ENCODE assay signal across 14 cellular contexts in the genomic region with DNA sequence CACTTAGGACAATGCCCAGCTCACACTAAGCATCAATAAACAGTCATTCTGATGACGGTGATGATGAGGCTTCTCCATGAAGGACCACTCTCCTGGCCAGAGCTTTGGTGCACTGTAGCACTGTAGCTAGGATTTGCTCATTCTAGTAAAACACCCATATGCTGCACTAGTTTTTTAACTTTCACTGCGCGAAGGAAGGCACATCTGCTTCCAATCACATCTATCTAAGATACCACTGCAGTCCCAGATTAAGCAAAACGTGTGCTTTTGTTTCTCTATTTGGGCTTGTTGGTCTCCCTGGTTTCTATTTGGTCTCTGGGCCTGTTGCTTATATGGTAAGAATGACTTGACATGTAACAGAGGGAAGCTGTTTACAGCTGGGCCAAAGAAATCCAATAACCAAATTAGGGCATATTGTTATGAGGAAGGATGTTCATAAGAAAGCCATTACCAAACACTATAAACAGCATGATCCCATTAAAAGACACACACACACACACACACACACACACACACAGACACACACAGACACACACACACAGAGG.
DNase-seq lines count a peak whose midpoint lies in the region; ATAC-seq, FAIRE-seq and TF ChIP-seq lines count a peak whose summit lies in the region.
"Had no signal": no experiment of that assay in that cellular context is flagged by ENCODE, and none has a peak within 500 bp of the region (broad histone marks: within the 10 kb centered on the region; RNA-seq: fewer than 3 reads in every experiment).

No MANE protein-coding gene starts in this region.

- peaks cover 65% of the 10 kb centered on the region for H3K36me3 ChIP-seq in muscle layer of colon (ENCODE audit: insufficient read depth, low read length)
- no peaks in the 10 kb centered on the region for H3K36me3 ChIP-seq in naive thymus-derived CD4-positive, alpha-beta T cell (ENCODE audit: control insufficient read depth in 2 of 3, insufficient read depth in 3 of 3, low read length in 3 of 3)

- H3K4me3 Mint-ChIP-seq in naive thymus-derived CD4-positive, alpha-beta T cell = no peak overlapping the region
- H3K4me3 Mint-ChIP-seq: activated T-cell treated with anti-CD3 and anti-CD28 coated beads, Interleukin-2, amount 50 U/mL, for 72 hours; central memory CD8-positive, alpha-beta T cell; naive B cell had no signal

- CTCF ChIA-PET in naive thymus-derived CD4-positive, alpha-beta T cell (lab: Charles Lee) = interaction anchor here (0.9 kb wide), 1 partner anchor 13 kb away, joined by 3 read pairs; no protein-coding TSS in a partner anchor

- intact Hi-C loops in lower leg skin (cut with DNase I; ENCODE audit: low total_unique reads) = no loop called here
- intact Hi-C loops in naive thymus-derived CD4-positive, alpha-beta T cell (cut with micrococcal nuclease) = no loop called here

- TF ChIP-seq POLR2A in GM12892 (IDR thresholded peaks at IDR 0.05; ENCODE audit: low read depth, low read length) (no peak), lower leg skin (IDR thresholded peaks at IDR 0.05) (no peak)

- no peaks in the 10 kb centered on the region for H3K9me3 Mint-ChIP-seq in naive thymus-derived CD4-positive, alpha-beta T cell
- H3K9me3 Mint-ChIP-seq: activated T-cell treated with anti-CD3 and anti-CD28 coated beads, Interleukin-2, amount 50 U/mL, for 72 hours; central memory CD8-positive, alpha-beta T cell; naive B cell had no signal

- FAIRE-seq in GM12892 (lab: Jason Lieb, UNC) = no peak
- FAIRE-seq: G401.6 had no signal

- DNase-seq in AG08395 (ENCODE audit: low spot score) (peak; percentile 36), NCI-H69 (lab: John Stamatoyannopoulos, UW) (peak; percentile 16), fibroblast of mammary gland (ENCODE audit: low read depth) (peak; percentile 76), GM12892 (ENCODE audit: insufficient read length) (no peak), inferior parietal cortex (ENCODE audit: extremely low spot score) (no peak), lower leg skin (ENCODE audit: low spot score in 2 of 2) (no peak)
- no peak for DNase-seq in naive thymus-derived CD4-positive, alpha-beta T cell
- DNase-seq: activated T-cell treated with anti-CD3 and anti-CD28 coated beads, Interleukin-2, amount 50 U/mL, for 72 hours; naive B cell; NCI-H2081 treated with DMSO at 0.1 percent for 48 hours had no signal

- no peak for ATAC-seq in naive thymus-derived CD4-positive, alpha-beta T cell
- ATAC-seq: activated T-cell treated with anti-CD3 and anti-CD28 coated beads, Interleukin-2, amount 50 U/mL, for 72 hours had no signal

- WGBS in lower leg skin, 2 donors = 62% methylated on average over 4 of the region's 4 CpGs

- no peak overlapping the region for H3K9ac ChIP-seq in muscle layer of colon (ENCODE audit: low read length)

- H3K9me3 ChIP-seq in muscle layer of colon (ENCODE audit: low read length) = no peaks in the 10 kb centered on the region
- no peaks in the 10 kb centered on the region for H3K9me3 ChIP-seq in naive thymus-derived CD4-positive, alpha-beta T cell (ENCODE audit: control insufficient read depth in 2 of 3, low read length in 3 of 3)

- H3K27me3 Mint-ChIP-seq in naive thymus-derived CD4-positive, alpha-beta T cell = peaks cover 0 to 25% (median 5%) of the 10 kb centered on the region in 5 donors

- no peaks in the 10 kb centered on the region for H3K36me3 Mint-ChIP-seq in naive thymus-derived CD4-positive, alpha-beta T cell
- H3K36me3 Mint-ChIP-seq: naive B cell had no signal

- TF ChIP-seq CTCF in fibroblast of mammary gland (conservative IDR thresholded peaks at IDR 0.05; ENCODE audit: control insufficient read depth, insufficient read depth, low read depth, low read length) = no peak
- no peak for TF ChIP-seq CTCF in lower leg skin (IDR thresholded peaks at IDR 0.05)

- H3K27ac Mint-ChIP-seq in naive thymus-derived CD4-positive, alpha-beta T cell = no peak overlapping the region
- H3K27ac Mint-ChIP-seq: activated T-cell treated with anti-CD3 and anti-CD28 coated beads, Interleukin-2, amount 50 U/mL, for 72 hours had no signal

- peaks cover 0 to 3% (median 0%) of the 10 kb centered on the region in 7 donors for H3K4me1 Mint-ChIP-seq in naive thymus-derived CD4-positive, alpha-beta T cell
- H3K4me1 Mint-ChIP-seq: central memory CD8-positive, alpha-beta T cell had no signal

- no peaks in the 10 kb centered on the region for H3K27me3 ChIP-seq in muscle layer of colon (ENCODE audit: control insufficient read depth in 1 of 2, insufficient read depth in 2 of 2, low read length in 2 of 2)
- no peaks in the 10 kb centered on the region for H3K27me3 ChIP-seq in naive thymus-derived CD4-positive, alpha-beta T cell (ENCODE audit: control insufficient read depth in 2 of 2, insufficient read depth in 2 of 2, low read length in 2 of 2)

- peaks cover 14% of the 10 kb centered on the region for H3K4me1 ChIP-seq in muscle layer of colon (ENCODE audit: insufficient read depth, low read length)
- no peaks in the 10 kb centered on the region for H3K4me1 ChIP-seq in naive thymus-derived CD4-positive, alpha-beta T cell (ENCODE audit: control insufficient read depth in 2 of 2, insufficient read depth in 2 of 2, low read length in 2 of 2)

- POLR2A ChIA-PET in naive thymus-derived CD4-positive, alpha-beta T cell (lab: Charles Lee) = no interaction called here

- H3K4me3 ChIP-seq in fibroblast of mammary gland (ENCODE audit: control insufficient read depth, low read depth, low read length) (no peak overlapping the region), muscle layer of colon (ENCODE audit: low read depth in 1 of 2, low read length in 2 of 2) (no peak overlapping the region), lower leg skin (ENCODE audit: low read depth, poor library complexity, severe bottlenecking) (no peak overlapping the region)
- no peak overlapping the region for H3K4me3 ChIP-seq in naive thymus-derived CD4-positive, alpha-beta T cell (ENCODE audit: low read length)

- H3K27ac ChIP-seq in muscle layer of colon (ENCODE audit: low read depth, low read length) = peak overlapping the region; percentile 40
- no peak overlapping the region for H3K27ac ChIP-seq in naive thymus-derived CD4-positive, alpha-beta T cell (ENCODE audit: low read depth, low read length)
- H3K27ac ChIP-seq: VCaP had no signal

Comparison
In these comparisons a context has a peak if more than half of its experiments do, and no peak if none do; other contexts are left out.
1. DNase-seq: peak in AG08395 (single experiment), NCI-H69 (single experiment) and fibroblast of mammary gland (single experiment); none in GM12892 (single experiment), inferior parietal cortex (single experiment), lower leg skin (0 of 2) and naive thymus-derived CD4-positive, alpha-beta T cell (0 of 9).